In genomic region chr5:160399402-160400353, GRCh38 we compare ENCODE assay signal across 1 cellular context.
A peak's percentile ranks its signal among the peaks of the same experiment; 100 is the strongest.
TF ChIP-seq lines count a peak whose summit lies in the region.

Gene FAM200C, minus strand, starts transcription at chr5:160400054. Its CDS starts 4,564 bp downstream, at chr5:160395490.

TF ChIP-seq in K562, 482 proteins besides CTCF, POLR2A, EP300 and RAD21 (continued from another document and continues in another):
- TF ChIP-seq, protein P1, sequence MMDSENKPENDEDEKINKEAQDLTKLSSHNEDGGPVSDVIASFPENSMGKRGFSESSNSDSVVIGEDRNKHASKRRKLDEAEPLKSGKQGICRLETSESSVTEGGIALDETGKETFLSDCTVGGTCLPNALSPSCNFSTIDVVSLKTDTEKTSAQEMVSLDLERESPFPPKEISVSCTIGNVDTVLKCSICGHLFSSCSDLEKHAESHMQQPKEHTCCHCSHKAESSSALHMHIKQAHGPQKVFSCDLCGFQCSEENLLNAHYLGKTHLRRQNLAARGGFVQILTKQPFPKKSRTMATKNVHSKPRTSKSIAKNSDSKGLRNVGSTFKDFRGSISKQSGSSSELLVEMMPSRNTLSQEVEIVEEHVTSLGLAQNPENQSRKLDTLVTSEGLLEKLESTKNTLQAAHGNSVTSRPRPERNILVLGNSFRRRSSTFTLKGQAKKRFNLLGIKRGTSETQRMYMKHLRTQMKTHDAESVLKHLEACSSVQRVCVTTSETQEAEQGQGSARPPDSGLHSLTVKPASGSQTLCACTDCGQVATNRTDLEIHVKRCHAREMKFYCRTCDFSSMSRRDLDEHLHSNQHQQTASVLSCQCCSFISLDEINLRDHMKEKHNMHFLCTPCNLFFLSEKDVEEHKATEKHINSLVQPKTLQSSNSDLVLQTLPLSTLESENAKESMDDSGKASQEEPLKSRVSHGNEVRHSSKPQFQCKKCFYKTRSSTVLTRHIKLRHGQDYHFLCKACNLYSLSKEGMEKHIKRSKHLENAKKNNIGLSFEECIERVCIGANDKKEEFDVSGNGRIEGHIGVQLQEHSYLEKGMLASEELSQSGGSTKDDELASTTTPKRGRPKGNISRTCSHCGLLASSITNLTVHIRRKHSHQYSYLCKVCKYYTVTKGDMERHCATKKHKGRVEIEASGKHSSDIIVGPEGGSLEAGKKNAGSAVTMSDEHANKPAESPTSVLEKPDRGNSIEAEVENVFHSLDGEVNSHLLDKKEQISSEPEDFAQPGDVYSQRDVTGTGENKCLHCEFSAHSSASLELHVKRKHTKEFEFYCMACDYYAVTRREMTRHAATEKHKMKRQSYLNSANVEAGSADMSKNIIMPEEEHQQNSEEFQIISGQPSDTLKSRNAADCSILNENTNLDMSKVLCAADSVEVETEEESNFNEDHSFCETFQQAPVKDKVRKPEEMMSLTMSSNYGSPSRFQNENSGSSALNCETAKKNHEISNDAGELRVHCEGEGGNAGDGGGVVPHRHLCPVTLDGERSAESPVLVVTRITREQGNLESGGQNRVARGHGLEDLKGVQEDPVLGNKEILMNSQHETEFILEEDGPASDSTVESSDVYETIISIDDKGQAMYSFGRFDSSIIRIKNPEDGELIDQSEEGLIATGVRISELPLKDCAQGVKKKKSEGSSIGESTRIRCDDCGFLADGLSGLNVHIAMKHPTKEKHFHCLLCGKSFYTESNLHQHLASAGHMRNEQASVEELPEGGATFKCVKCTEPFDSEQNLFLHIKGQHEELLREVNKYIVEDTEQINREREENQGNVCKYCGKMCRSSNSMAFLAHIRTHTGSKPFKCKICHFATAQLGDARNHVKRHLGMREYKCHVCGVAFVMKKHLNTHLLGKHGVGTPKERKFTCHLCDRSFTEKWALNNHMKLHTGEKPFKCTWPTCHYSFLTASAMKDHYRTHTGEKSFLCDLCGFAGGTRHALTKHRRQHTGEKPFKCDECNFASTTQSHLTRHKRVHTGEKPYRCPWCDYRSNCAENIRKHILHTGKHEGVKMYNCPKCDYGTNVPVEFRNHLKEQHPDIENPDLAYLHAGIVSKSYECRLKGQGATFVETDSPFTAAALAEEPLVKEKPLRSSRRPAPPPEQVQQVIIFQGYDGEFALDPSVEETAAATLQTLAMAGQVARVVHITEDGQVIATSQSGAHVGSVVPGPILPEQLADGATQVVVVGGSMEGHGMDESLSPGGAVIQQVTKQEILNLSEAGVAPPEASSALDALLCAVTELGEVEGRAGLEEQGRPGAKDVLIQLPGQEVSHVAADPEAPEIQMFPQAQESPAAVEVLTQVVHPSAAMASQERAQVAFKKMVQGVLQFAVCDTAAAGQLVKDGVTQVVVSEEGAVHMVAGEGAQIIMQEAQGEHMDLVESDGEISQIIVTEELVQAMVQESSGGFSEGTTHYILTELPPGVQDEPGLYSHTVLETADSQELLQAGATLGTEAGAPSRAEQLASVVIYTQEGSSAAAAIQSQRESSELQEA (IDR thresholded peaks at IDR 0.05; ENCODE audit: low read depth) = no peak
- TF ChIP-seq TBP (optimal IDR thresholded peaks at IDR 0.05; ENCODE audit: low read depth, low read length) = peak; percentile 78
- peak; percentile 41; the same call in 1 of the 2 replicates for TF ChIP-seq DPF2 (IDR thresholded peaks at IDR 0.05)
- TF ChIP-seq ZNF282 (CRISPR knock-in tag; IDR thresholded peaks at IDR 0.05) = no peak
- peak; percentile 96 for TF ChIP-seq ZZZ3 (IDR thresholded peaks at IDR 0.05)
- TF ChIP-seq, protein P2, sequence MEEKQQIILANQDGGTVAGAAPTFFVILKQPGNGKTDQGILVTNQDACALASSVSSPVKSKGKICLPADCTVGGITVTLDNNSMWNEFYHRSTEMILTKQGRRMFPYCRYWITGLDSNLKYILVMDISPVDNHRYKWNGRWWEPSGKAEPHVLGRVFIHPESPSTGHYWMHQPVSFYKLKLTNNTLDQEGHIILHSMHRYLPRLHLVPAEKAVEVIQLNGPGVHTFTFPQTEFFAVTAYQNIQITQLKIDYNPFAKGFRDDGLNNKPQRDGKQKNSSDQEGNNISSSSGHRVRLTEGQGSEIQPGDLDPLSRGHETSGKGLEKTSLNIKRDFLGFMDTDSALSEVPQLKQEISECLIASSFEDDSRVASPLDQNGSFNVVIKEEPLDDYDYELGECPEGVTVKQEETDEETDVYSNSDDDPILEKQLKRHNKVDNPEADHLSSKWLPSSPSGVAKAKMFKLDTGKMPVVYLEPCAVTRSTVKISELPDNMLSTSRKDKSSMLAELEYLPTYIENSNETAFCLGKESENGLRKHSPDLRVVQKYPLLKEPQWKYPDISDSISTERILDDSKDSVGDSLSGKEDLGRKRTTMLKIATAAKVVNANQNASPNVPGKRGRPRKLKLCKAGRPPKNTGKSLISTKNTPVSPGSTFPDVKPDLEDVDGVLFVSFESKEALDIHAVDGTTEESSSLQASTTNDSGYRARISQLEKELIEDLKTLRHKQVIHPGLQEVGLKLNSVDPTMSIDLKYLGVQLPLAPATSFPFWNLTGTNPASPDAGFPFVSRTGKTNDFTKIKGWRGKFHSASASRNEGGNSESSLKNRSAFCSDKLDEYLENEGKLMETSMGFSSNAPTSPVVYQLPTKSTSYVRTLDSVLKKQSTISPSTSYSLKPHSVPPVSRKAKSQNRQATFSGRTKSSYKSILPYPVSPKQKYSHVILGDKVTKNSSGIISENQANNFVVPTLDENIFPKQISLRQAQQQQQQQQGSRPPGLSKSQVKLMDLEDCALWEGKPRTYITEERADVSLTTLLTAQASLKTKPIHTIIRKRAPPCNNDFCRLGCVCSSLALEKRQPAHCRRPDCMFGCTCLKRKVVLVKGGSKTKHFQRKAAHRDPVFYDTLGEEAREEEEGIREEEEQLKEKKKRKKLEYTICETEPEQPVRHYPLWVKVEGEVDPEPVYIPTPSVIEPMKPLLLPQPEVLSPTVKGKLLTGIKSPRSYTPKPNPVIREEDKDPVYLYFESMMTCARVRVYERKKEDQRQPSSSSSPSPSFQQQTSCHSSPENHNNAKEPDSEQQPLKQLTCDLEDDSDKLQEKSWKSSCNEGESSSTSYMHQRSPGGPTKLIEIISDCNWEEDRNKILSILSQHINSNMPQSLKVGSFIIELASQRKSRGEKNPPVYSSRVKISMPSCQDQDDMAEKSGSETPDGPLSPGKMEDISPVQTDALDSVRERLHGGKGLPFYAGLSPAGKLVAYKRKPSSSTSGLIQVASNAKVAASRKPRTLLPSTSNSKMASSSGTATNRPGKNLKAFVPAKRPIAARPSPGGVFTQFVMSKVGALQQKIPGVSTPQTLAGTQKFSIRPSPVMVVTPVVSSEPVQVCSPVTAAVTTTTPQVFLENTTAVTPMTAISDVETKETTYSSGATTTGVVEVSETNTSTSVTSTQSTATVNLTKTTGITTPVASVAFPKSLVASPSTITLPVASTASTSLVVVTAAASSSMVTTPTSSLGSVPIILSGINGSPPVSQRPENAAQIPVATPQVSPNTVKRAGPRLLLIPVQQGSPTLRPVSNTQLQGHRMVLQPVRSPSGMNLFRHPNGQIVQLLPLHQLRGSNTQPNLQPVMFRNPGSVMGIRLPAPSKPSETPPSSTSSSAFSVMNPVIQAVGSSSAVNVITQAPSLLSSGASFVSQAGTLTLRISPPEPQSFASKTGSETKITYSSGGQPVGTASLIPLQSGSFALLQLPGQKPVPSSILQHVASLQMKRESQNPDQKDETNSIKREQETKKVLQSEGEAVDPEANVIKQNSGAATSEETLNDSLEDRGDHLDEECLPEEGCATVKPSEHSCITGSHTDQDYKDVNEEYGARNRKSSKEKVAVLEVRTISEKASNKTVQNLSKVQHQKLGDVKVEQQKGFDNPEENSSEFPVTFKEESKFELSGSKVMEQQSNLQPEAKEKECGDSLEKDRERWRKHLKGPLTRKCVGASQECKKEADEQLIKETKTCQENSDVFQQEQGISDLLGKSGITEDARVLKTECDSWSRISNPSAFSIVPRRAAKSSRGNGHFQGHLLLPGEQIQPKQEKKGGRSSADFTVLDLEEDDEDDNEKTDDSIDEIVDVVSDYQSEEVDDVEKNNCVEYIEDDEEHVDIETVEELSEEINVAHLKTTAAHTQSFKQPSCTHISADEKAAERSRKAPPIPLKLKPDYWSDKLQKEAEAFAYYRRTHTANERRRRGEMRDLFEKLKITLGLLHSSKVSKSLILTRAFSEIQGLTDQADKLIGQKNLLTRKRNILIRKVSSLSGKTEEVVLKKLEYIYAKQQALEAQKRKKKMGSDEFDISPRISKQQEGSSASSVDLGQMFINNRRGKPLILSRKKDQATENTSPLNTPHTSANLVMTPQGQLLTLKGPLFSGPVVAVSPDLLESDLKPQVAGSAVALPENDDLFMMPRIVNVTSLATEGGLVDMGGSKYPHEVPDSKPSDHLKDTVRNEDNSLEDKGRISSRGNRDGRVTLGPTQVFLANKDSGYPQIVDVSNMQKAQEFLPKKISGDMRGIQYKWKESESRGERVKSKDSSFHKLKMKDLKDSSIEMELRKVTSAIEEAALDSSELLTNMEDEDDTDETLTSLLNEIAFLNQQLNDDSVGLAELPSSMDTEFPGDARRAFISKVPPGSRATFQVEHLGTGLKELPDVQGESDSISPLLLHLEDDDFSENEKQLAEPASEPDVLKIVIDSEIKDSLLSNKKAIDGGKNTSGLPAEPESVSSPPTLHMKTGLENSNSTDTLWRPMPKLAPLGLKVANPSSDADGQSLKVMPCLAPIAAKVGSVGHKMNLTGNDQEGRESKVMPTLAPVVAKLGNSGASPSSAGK (IDR thresholded peaks at IDR 0.05) = peak; percentile 58
- no peak for TF ChIP-seq TCFL5 (CRISPR knock-in tag; conservative IDR thresholded peaks at IDR 0.05)
- peak; percentile 49; the same call in 1 of the 2 replicates for TF ChIP-seq CBFA2T2 (conservative IDR thresholded peaks at IDR 0.05)
- TF ChIP-seq FOXO4 (CRISPR knock-in tag; IDR thresholded peaks at IDR 0.05) = no peak
- peak; percentile 89 for TF ChIP-seq POLR2AphosphoS5 (IDR thresholded peaks at IDR 0.05; ENCODE audit: control insufficient read depth, insufficient read depth, low read depth, low read length)
- TF ChIP-seq ZNF121 (CRISPR knock-in tag; conservative IDR thresholded peaks at IDR 0.05) = no peak
- no peak for TF ChIP-seq ZNF316 (IDR thresholded peaks at IDR 0.05)
- no peak for TF ChIP-seq ZNF24 (IDR thresholded peaks at IDR 0.05)
- TF ChIP-seq SOX6 (IDR thresholded peaks at IDR 0.05) = peak; percentile 42; the same call in 1 of the 2 replicates
- TF ChIP-seq E2F3 (CRISPR knock-in tag; IDR thresholded peaks at IDR 0.05) = peak; percentile 89
- TF ChIP-seq, protein P3, sequence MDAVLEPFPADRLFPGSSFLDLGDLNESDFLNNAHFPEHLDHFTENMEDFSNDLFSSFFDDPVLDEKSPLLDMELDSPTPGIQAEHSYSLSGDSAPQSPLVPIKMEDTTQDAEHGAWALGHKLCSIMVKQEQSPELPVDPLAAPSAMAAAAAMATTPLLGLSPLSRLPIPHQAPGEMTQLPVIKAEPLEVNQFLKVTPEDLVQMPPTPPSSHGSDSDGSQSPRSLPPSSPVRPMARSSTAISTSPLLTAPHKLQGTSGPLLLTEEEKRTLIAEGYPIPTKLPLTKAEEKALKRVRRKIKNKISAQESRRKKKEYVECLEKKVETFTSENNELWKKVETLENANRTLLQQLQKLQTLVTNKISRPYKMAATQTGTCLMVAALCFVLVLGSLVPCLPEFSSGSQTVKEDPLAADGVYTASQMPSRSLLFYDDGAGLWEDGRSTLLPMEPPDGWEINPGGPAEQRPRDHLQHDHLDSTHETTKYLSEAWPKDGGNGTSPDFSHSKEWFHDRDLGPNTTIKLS (IDR thresholded peaks at IDR 0.05; ENCODE audit: borderline replicate concordance, low read depth) = peak; percentile 84
- TF ChIP-seq, protein P4, sequence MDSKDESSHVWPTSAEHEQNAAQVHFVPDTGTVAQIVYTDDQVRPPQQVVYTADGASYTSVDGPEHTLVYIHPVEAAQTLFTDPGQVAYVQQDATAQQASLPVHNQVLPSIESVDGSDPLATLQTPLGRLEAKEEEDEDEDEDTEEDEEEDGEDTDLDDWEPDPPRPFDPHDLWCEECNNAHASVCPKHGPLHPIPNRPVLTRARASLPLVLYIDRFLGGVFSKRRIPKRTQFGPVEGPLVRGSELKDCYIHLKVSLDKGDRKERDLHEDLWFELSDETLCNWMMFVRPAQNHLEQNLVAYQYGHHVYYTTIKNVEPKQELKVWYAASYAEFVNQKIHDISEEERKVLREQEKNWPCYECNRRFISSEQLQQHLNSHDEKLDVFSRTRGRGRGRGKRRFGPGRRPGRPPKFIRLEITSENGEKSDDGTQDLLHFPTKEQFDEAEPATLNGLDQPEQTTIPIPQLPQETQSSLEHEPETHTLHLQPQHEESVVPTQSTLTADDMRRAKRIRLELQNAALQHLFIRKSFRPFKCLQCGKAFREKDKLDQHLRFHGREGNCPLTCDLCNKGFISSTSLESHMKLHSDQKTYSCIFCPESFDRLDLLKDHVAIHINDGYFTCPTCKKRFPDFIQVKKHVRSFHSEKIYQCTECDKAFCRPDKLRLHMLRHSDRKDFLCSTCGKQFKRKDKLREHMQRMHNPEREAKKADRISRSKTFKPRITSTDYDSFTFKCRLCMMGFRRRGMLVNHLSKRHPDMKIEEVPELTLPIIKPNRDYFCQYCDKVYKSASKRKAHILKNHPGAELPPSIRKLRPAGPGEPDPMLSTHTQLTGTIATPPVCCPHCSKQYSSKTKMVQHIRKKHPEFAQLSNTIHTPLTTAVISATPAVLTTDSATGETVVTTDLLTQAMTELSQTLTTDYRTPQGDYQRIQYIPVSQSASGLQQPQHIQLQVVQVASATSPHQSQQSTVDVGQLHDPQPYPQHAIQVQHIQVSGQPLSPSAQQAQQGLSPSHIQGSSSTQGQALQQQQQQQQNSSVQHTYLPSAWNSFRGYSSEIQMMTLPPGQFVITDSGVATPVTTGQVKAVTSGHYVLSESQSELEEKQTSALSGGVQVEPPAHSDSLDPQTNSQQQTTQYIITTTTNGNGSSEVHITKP (IDR thresholded peaks at IDR 0.05; ENCODE audit: partially characterized antibody) = peak; percentile 12
- TF ChIP-seq, protein P5, sequence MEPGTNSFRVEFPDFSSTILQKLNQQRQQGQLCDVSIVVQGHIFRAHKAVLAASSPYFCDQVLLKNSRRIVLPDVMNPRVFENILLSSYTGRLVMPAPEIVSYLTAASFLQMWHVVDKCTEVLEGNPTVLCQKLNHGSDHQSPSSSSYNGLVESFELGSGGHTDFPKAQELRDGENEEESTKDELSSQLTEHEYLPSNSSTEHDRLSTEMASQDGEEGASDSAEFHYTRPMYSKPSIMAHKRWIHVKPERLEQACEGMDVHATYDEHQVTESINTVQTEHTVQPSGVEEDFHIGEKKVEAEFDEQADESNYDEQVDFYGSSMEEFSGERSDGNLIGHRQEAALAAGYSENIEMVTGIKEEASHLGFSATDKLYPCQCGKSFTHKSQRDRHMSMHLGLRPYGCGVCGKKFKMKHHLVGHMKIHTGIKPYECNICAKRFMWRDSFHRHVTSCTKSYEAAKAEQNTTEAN (CRISPR knock-in tag; IDR thresholded peaks at IDR 0.05) = no peak
